ENCODE assay signal across 1 cellular context in genomic region chr6:7140631-7141366, GRCh38.
A peak's percentile ranks its signal among the peaks of the same experiment; 100 is the strongest.
TF ChIP-seq lines count a peak whose summit lies in the region.

No MANE protein-coding gene starts in this region.

TF ChIP-seq in GM12878, 131 proteins besides CTCF, POLR2A, EP300 and RAD21 (continued from another document):
- TF ChIP-seq NKRF (conservative IDR thresholded peaks at IDR 0.05), result peak; percentile 41; the same call in 1 of the 2 replicates
- no peak for TF ChIP-seq CUX1 (IDR thresholded peaks at IDR 0.05; ENCODE audit: insufficient replicate concordance, low read depth, low read length)
- TF ChIP-seq BRCA1 (IDR thresholded peaks at IDR 0.05; ENCODE audit: low read depth, low read length), result no peak
- TF ChIP-seq EED (IDR thresholded peaks at IDR 0.05; ENCODE audit: low read depth), result peak; percentile 11; the same call in 1 of the 2 replicates
- TF ChIP-seq SMARCA5 (IDR thresholded peaks at IDR 0.05), result peak; percentile 37; the same call in 1 of the 2 replicates
- TF ChIP-seq ZNF687 (IDR thresholded peaks at IDR 0.05), result peak; percentile 62; the same call in 1 of the 2 replicates
- TF ChIP-seq MAX (IDR thresholded peaks at IDR 0.05; ENCODE audit: low read depth, low read length), result 0 out of 2 replicates have a peak, but pooled peaks have one; percentile 17
- TF ChIP-seq ZSCAN29 (IDR thresholded peaks at IDR 0.05), result no peak
- 0 out of 2 replicates have a peak, but pooled peaks have one; percentile 1 for TF ChIP-seq CBX5 (IDR thresholded peaks at IDR 0.05; ENCODE audit: low read depth)
- TF ChIP-seq PBX3 (IDR thresholded peaks at IDR 0.05; ENCODE audit: insufficient replicate concordance, low read depth, low read length), result peak; percentile 93
- TF ChIP-seq PKNOX1 (IDR thresholded peaks at IDR 0.05), result peak; percentile 96
- peak; percentile 44 to 59; a peak in 2 of 4 replicates for TF ChIP-seq BHLHE40 (IDR thresholded peaks at IDR 0.05; ENCODE audit: borderline replicate concordance in 1 of 2, low read depth in 2 of 2, low read length in 1 of 2)
- no peak; the same call in 1 of the 2 replicates for TF ChIP-seq SMAD5 (IDR thresholded peaks at IDR 0.05; ENCODE audit: low read depth)
- TF ChIP-seq NR2F1 (conservative IDR thresholded peaks at IDR 0.05), result peak; percentile 85
- peak; percentile 74 for TF ChIP-seq BACH1 (IDR thresholded peaks at IDR 0.05; ENCODE audit: borderline replicate concordance)
- TF ChIP-seq FOS (IDR thresholded peaks at IDR 0.05; ENCODE audit: borderline replicate concordance, extremely low read depth, insufficient read length), result peak; percentile 21
- peak; percentile 87; the same call in 1 of the 2 replicates for TF ChIP-seq DPF2 (IDR thresholded peaks at IDR 0.05)
- TF ChIP-seq MEF2B (IDR thresholded peaks at IDR 0.05; ENCODE audit: partially characterized antibody, poor library complexity, severe bottlenecking), result no peak
- no peak for TF ChIP-seq ATF7 (IDR thresholded peaks at IDR 0.05; ENCODE audit: low read depth)
- TF ChIP-seq PRDM15 (CRISPR knock-in tag; IDR thresholded peaks at IDR 0.05), result no peak
- peak; percentile 66 for TF ChIP-seq IKZF1 (conservative IDR thresholded peaks at IDR 0.05)
- TF ChIP-seq ZNF384 (IDR thresholded peaks at IDR 0.05; ENCODE audit: borderline replicate concordance, low read depth, low read length), result no peak
